23 cellular contexts compared by ENCODE assay signal in the genomic region with DNA sequence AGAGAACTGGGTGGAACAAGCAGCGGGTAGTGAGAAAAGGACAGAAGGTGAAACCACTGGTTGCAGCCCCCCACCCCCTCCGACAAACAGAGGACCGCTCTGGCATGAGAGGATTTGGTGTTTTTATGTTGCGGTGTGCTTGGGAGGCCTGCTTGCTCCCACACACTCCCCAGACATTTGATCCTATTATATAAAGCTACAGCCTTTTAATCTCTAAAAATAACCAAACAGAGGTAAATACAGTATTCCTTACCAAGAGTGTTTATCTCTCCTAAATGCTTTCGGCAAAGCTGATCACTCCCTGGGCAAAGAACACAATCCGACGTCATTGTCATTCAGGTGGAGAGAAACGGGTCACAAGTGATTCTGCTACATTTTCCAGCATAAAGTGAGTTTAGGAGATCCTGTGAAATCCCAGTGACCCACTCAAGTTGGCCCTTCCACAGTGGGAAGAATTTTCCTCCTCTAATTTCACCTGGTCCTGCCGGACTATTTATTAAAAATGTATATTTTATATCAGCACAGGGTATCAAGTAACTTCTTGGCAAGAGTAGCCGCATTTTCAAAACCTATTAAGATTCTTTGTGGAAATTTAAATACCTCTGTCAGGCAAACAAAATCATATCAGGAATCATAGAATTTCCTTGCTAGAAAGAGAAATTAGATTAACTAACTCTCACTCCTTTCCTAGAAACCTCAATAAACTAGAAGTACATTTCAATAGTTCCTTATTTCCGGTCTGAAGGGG. TPM values are rescaled to one million over a fixed set of nuclear protein-coding genes. Genes with fewer than 3 reads are reported as not detected.
DNase-seq lines count a peak whose midpoint lies in the region; ATAC-seq and TF ChIP-seq lines count a peak whose summit lies in the region.
"Had no signal": no experiment of that assay in that cellular context is flagged by ENCODE, and none has a peak within 500 bp of the region (broad histone marks: within the 10 kb centered on the region; RNA-seq: fewer than 3 reads in every experiment).

No MANE protein-coding gene starts in this region.

- no peak overlapping the region for H3K9ac ChIP-seq in BLaER1 treated with 17β-estradiol and CSF1 and Interleukin-3, amounts not matched to agents 10 nM and 100 nM
- no peak overlapping the region for H3K9ac ChIP-seq in neuronal stem cell (ENCODE audit: low read depth, low read length, poor library complexity)

- no peak overlapping the region for H2AFZ ChIP-seq in neuronal stem cell (ENCODE audit: low read length)

- H3K9me3 ChIP-seq in BLaER1 treated with 17β-estradiol and CSF1 and Interleukin-3, amounts not matched to agents 10 nM and 100 nM (replicated peaks in 1 of 11): no peaks in the 10 kb centered on the region
- no peaks in the 10 kb centered on the region for H3K9me3 ChIP-seq in neuronal stem cell (replicated peaks in 1 of 2; ENCODE audit: control insufficient read depth in 2 of 2, insufficient read depth in 1 of 2, low read depth in 1 of 2, low read length in 2 of 2)
- no peaks in the 10 kb centered on the region for H3K9me3 ChIP-seq in T-helper 17 cell (ENCODE audit: control insufficient read depth, low read length, poor library complexity, severe bottlenecking)
- H3K9me3 ChIP-seq: vagina had no signal

- H2BK120ac ChIP-seq in neuronal stem cell (ENCODE audit: low read depth, low read length): no peak overlapping the region

- DNase-seq in WTC11 (ENCODE audit: low spot score): no peak
- no peak for DNase-seq in fibroblast of the aortic adventitia (ENCODE audit: low read depth)
- DNase-seq in neuronal stem cell (ENCODE audit: low spot score): no peak
- DNase-seq in T-helper 17 cell: no peak
- DNase-seq in ACHN: no peak
- no peak for DNase-seq in NCI-H1048 (lab: John Stamatoyannopoulos, UW)
- DNase-seq: activated CD4-positive, CD25-positive, alpha-beta regulatory T cell; activated CD8-positive, alpha-beta T cell treated with anti-CD3 and anti-CD28 coated beads for 36 hours; activated T-cell treated with anti-CD3 and anti-CD28 coated beads, Interleukin-2, amount 50 U/mL, for 4 hours; DND-41; GOT3; kidney glomerular epithelial cell; MM.1S; NCI-H1694 treated with DMSO at 0.1 percent for 48 hours; stimulated activated CD4-positive, alpha-beta T cell treated with anti-CD3 and anti-CD28 coated beads, Interleukin-1b, Interleukin-23, amount 100 ng/mL, for 48 hours; T-helper 2 cell had no signal

- H2AK5ac ChIP-seq in neuronal stem cell (ENCODE audit: low read depth, low read length): no peak overlapping the region

- CTCF ChIA-PET in WTC11 (lab: Charles Lee): interaction anchor here (0.6 to 0.9 kb wide), 2 partner anchors 11 to 30 kb away, joined by 3 to 4 read pairs; no protein-coding TSS in a partner anchor

- WGBS in neuronal stem cell (ENCODE audit: extremely low coverage in 2 of 2, insufficient read length in 2 of 2, insufficient replicate concordance in 1 of 2), 2 donors: no CpG with 5 or more reads among the region's 11 CpGs

- H3K9me3 Mint-ChIP-seq in WTC11: no peaks in the 10 kb centered on the region
- H3K9me3 Mint-ChIP-seq: activated CD8-positive, alpha-beta T cell treated with anti-CD3 and anti-CD28 coated beads for 36 hours; activated naive CD4-positive, alpha-beta T cell treated with anti-CD3 and anti-CD28 coated beads, Interleukin-2, amount 50 U/mL, for 72 hours; activated T-cell treated with anti-CD3 and anti-CD28 coated beads, Interleukin-2, amount 50 U/mL, for 4 hours; mesothelial cell of epicardium had no signal

- no peak overlapping the region for H3K4me3 ChIP-seq in BLaER1 treated with 17β-estradiol and CSF1 and Interleukin-3, amounts not matched to agents 10 nM and 100 nM
- H3K4me3 ChIP-seq in fibroblast of the aortic adventitia (ENCODE audit: low read depth, low read length): peak overlapping the region; percentile 38
- peak overlapping the region in 1 of 2 donors; percentile 30 for H3K4me3 ChIP-seq in neuronal stem cell (ENCODE audit: low read length in 2 of 2)
- H3K4me3 ChIP-seq: vagina had no signal

- no peaks in the 10 kb centered on the region for H3K79me1 ChIP-seq in neuronal stem cell (ENCODE audit: low read depth, low read length)

- H4K8ac ChIP-seq in neuronal stem cell (ENCODE audit: low read depth, low read length): no peak overlapping the region

- peak overlapping the region; percentile 52; the same call in 1 of the 2 replicates for H3K4me3 Mint-ChIP-seq in WTC11
- H3K4me3 Mint-ChIP-seq in T-helper 17 cell: no peak overlapping the region
- H3K4me3 Mint-ChIP-seq: activated CD8-positive, alpha-beta T cell treated with anti-CD3 and anti-CD28 coated beads for 36 hours; activated T-cell treated with anti-CD3 and anti-CD28 coated beads, Interleukin-2, amount 50 U/mL, for 4 hours; IgD-negative memory B cell; mesothelial cell of epicardium had no signal

- no peaks in the 10 kb centered on the region for H3K27me3 ChIP-seq in BLaER1 treated with 17β-estradiol and CSF1 and Interleukin-3, amounts not matched to agents 10 nM and 100 nM
- no peaks in the 10 kb centered on the region for H3K27me3 ChIP-seq in neuronal stem cell (ENCODE audit: control insufficient read depth in 3 of 3, insufficient read depth in 3 of 3, low read depth in 1 of 3, low read length in 3 of 3)
- H3K27me3 ChIP-seq: vagina had no signal

- H3K27me3 Mint-ChIP-seq in WTC11 (ENCODE audit: low read depth) (peaks cover 73% of the 10 kb centered on the region), T-helper 17 cell (peaks cover 21% of the 10 kb centered on the region)
- H3K27me3 Mint-ChIP-seq: activated CD8-positive, alpha-beta T cell treated with anti-CD3 and anti-CD28 coated beads for 36 hours had no signal

- H3K4ac ChIP-seq in neuronal stem cell (ENCODE audit: low read length): no peak overlapping the region

- ATAC-seq in WTC11 (no peak), T-helper 17 cell (no peak), GM18505 (IDR thresholded peaks at IDR 0.05; ENCODE audit: unreplicated experiment) (no peak)
- ATAC-seq: activated CD8-positive, alpha-beta T cell treated with anti-CD3 and anti-CD28 coated beads for 36 hours; activated naive CD4-positive, alpha-beta T cell treated with anti-CD3 and anti-CD28 coated beads, Interleukin-2, amount 50 U/mL, for 72 hours; activated T-cell treated with anti-CD3 and anti-CD28 coated beads, Interleukin-2, amount 50 U/mL, for 4 hours; sciatic nerve had no signal

- H3K4me2 ChIP-seq in BLaER1 treated with 17β-estradiol and CSF1 and Interleukin-3, amounts not matched to agents 10 nM and 100 nM: peak overlapping the region in 9 of 11 experiments; percentile 40 to 67 (median 57); a peak in 14 of 22 replicates
- peak overlapping the region; percentile 37 for H3K4me2 ChIP-seq in neuronal stem cell (ENCODE audit: insufficient read depth, low read length, poor library complexity, severe bottlenecking)

- peaks cover 75% of the 10 kb centered on the region for H3K4me1 Mint-ChIP-seq in WTC11
- peaks cover 3% of the 10 kb centered on the region for H3K4me1 Mint-ChIP-seq in T-helper 17 cell
- H3K4me1 Mint-ChIP-seq: IgD-negative memory B cell had no signal

- peak overlapping the region; percentile 20 for H3K18ac ChIP-seq in neuronal stem cell (ENCODE audit: low read length)

- no peak overlapping the region for H2BK15ac ChIP-seq in neuronal stem cell (ENCODE audit: low read length)

- no peak for TF ChIP-seq POLR2A in GM18505 (IDR thresholded peaks at IDR 0.05; ENCODE audit: borderline replicate concordance, extremely low read depth, insufficient read depth, insufficient read length)

- peaks cover 4 to 28% (median 20%) of the 10 kb centered on the region in 10 experiments; a peak in 19 of 20 replicates for H3K4me1 ChIP-seq in BLaER1 treated with 17β-estradiol and CSF1 and Interleukin-3, amounts not matched to agents 10 nM and 100 nM
- peaks cover 47 to 64% of the 10 kb centered on the region in 2 donors for H3K4me1 ChIP-seq in neuronal stem cell (ENCODE audit: control insufficient read depth in 2 of 2, insufficient read depth in 1 of 2, low read depth in 1 of 2, low read length in 2 of 2)

- H3K36me3 ChIP-seq in BLaER1 treated with 17β-estradiol and CSF1 and Interleukin-3, amounts not matched to agents 10 nM and 100 nM: no peaks in the 10 kb centered on the region
- peaks cover 4 to 99% of the 10 kb centered on the region in 2 donors for H3K36me3 ChIP-seq in neuronal stem cell (replicated peaks in 1 of 2; ENCODE audit: control insufficient read depth in 2 of 2, insufficient read depth in 2 of 2, low read length in 2 of 2)
- H3K36me3 ChIP-seq: vagina had no signal

- H4K91ac ChIP-seq in neuronal stem cell (ENCODE audit: low read depth, low read length, poor library complexity): no peak overlapping the region

- H3K36me3 Mint-ChIP-seq in WTC11 (no peaks in the 10 kb centered on the region), T-helper 17 cell (ENCODE audit: low read depth) (no peaks in the 10 kb centered on the region)
- H3K36me3 Mint-ChIP-seq: activated naive CD4-positive, alpha-beta T cell treated with anti-CD3 and anti-CD28 coated beads, Interleukin-2, amount 50 U/mL, for 72 hours; IgD-negative memory B cell had no signal

- POLR2A ChIA-PET in WTC11 (lab: Charles Lee): no interaction called here

- H2BK12ac ChIP-seq in neuronal stem cell (ENCODE audit: low read length): no peak overlapping the region

- H3K27ac Mint-ChIP-seq in WTC11 (0 out of 2 replicates have a peak overlapping the region, but pooled peaks have one; percentile 4), T-helper 17 cell (no peak overlapping the region)
- H3K27ac Mint-ChIP-seq: activated CD8-positive, alpha-beta T cell treated with anti-CD3 and anti-CD28 coated beads for 36 hours; activated naive CD4-positive, alpha-beta T cell treated with anti-CD3 and anti-CD28 coated beads, Interleukin-2, amount 50 U/mL, for 72 hours; IgD-negative memory B cell; mesothelial cell of epicardium had no signal

- no peak for TF ChIP-seq CTCF in WTC11 (IDR thresholded peaks at IDR 0.05)
- no peak for TF ChIP-seq CTCF in fibroblast of the aortic adventitia (IDR thresholded peaks at IDR 0.05; ENCODE audit: insufficient read depth, low read length)

- in situ Hi-C loops in ACHN (cut with HindIII; ENCODE audit: low pct_ligation_motif_present, low pct_unique_long_range_greater_than_20kb, low sequenced_read_pairs): no loop called here

- no peak overlapping the region for H2BK5ac ChIP-seq in neuronal stem cell (ENCODE audit: low read length)

- no peaks in the 10 kb centered on the region; a peak in 1 of 22 replicates for H4K20me1 ChIP-seq in BLaER1 treated with 17β-estradiol and CSF1 and Interleukin-3, amounts not matched to agents 10 nM and 100 nM

- no peak overlapping the region for H3K23ac ChIP-seq in neuronal stem cell (ENCODE audit: low read depth, low read length, poor library complexity)

- peak overlapping the region in 1 of 11 experiments; percentile 43; a peak in 1 of 22 replicates for H3K27ac ChIP-seq in BLaER1 treated with 17β-estradiol and CSF1 and Interleukin-3, amounts not matched to agents 10 nM and 100 nM
- no peak overlapping the region for H3K27ac ChIP-seq in neuronal stem cell (replicated peaks; ENCODE audit: low read length)
- H3K27ac ChIP-seq: vagina had no signal

- H3K14ac ChIP-seq in neuronal stem cell (ENCODE audit: low read length): no peak overlapping the region

TF ChIP-seq in WTC11, 78 proteins besides CTCF, POLR2A, EP300 and RAD21 (continues in another document):
- TF ChIP-seq NFYB (CRISPR knock-in tag; conservative IDR thresholded peaks at IDR 0.05; ENCODE audit: low read depth): no peak

RNA-seq across cellular contexts. Expression of gene MN1, which starts 9.9 kb away (rescaled TPM):
- total RNA-seq in WTC11 (2021): 16.3 to 21.3 TPM (median 16.7 TPM) in 3 replicates
- total RNA-seq in fibroblast of the aortic adventitia (ENCODE audit: low replicate concordance): 27.9 and 55.9 TPM in 2 replicates
- polyA plus RNA-seq in neuronal stem cell (2013, experiment 1 of 2): 18.7 TPM
- polyA plus RNA-seq in neuronal stem cell (2013, experiment 2 of 2): 21.3 TPM
- under 1 TPM; 0.40 to 0.42 TPM for total RNA-seq in T-helper 17 cell
- polyA plus RNA-seq: IgD-negative memory B cell had no signal

Comparison
In these comparisons a context has a peak if more than half of its experiments do, and no peak if none do; other contexts are left out.
1. RNA of gene MN1, which starts 9.9 kb away (total RNA-seq): 27.9 to 55.9 TPM in fibroblast of the aortic adventitia and 16.3 to 21.3 TPM in WTC11; 0.40 to 0.42 TPM in T-helper 17 cell; every median in the first group is over 10 times any median in the second.